ENCODE assay signal across 10 cellular contexts in the genomic region with DNA sequence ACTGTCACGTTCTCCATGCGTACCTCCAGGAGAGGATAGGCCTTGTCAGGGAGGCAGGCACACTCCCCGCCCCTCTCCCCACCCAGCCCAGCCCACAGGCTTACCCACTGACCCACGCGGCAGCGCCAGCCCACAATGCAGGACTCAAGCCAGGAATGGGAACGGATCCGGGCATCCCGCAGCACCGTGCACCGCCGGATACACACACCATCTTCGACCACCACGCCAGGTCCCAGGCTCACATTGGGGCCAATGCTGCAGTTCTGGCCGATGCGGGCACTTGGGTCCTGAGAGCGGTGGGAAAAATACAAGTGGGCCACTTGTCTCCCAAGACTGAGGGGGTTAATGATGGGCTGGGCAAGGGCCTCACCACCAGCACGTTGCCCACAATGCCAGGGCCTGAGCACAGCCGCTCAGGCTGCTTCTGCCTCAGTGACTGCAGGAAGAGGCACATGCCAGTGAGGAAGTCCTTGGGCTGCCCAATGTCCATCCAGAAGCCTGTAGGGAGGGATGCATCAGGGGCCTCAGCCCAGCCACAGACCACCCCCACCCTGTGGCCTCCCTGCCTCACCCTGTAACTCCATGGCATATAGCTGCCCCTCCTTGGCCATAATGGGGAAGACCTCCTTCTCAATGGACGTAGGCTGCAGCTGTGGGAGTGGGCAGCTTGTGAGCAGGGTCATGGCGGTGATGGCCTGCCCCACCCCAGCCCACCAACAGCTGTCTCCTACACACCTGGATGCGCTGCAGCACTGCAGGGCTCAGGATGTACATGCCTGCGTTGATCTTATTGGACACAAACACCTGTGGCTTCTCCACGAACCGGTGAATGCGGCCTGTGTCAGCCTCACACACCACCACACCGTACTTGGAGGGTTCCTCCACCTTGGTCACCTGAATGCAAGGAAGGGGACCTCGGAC. TPM values are rescaled to one million over a fixed set of nuclear protein-coding genes. Genes with fewer than 3 reads are reported as not detected.
DNase-seq lines count a peak whose midpoint lies in the region; ATAC-seq and TF ChIP-seq lines count a peak whose summit lies in the region.
"Had no signal": no experiment of that assay in that cellular context is flagged by ENCODE, and none has a peak within 500 bp of the region (broad histone marks: within the 10 kb centered on the region; RNA-seq: fewer than 3 reads in every experiment).

No MANE protein-coding gene starts in this region.

- no peak for TF ChIP-seq CTCF in SK-N-SH (IDR thresholded peaks at IDR 0.05)
- no peak for TF ChIP-seq CTCF in activated CD8-positive, alpha-beta T cell treated with anti-CD3 and anti-CD28 coated beads for 36 hours (IDR thresholded peaks at IDR 0.05)

- H3K4me3 Mint-ChIP-seq in activated CD8-positive, alpha-beta T cell treated with anti-CD3 and anti-CD28 coated beads for 36 hours, result peak overlapping the region; percentile 92
- peak overlapping the region; percentile 91 for H3K4me3 Mint-ChIP-seq in stimulated activated effector memory CD8-positive, alpha-beta T cell treated with anti-CD3 and anti-CD28 coated beads, Interleukin-12 subunit alpha, Interleukin-12 subunit beta, amount 100 ng/mL, for 72 hours

- H3K79me2 ChIP-seq in SK-N-SH (ENCODE audit: insufficient read depth), result peaks cover 15% of the 10 kb centered on the region

- H3K4me2 ChIP-seq in SK-N-SH, result peak overlapping the region; percentile 100

- POLR2A ChIA-PET in SK-N-SH (lab: Yijun Ruan, JAX), result no interaction called here
- POLR2A ChIA-PET in activated CD8-positive, alpha-beta T cell treated with anti-CD3 and anti-CD28 coated beads for 36 hours (lab: Charles Lee), result interaction anchor here (0.5 to 7.6 kb wide), 7 partner anchors 8 to 117 kb away, joined by 3 to 40 read pairs (median 4); partner anchors contain the start of gene INKA1

- H3K4me1 ChIP-seq in SK-N-SH (ENCODE audit: control insufficient read depth in 1 of 2, insufficient read depth in 2 of 2, low read depth in 1 of 2, low read length in 1 of 2) (peaks cover 8 to 32% of the 10 kb centered on the region in 2 experiments; a peak in 2 of 4 replicates), iPS-15b (ENCODE audit: control insufficient read depth, insufficient read depth, low read length) (peaks cover 2% of the 10 kb centered on the region)

- intact Hi-C loops in activated CD8-positive, alpha-beta T cell treated with anti-CD3 and anti-CD28 coated beads for 36 hours (cut with micrococcal nuclease), result no loop called here

- no peak overlapping the region for H2AFZ ChIP-seq in SK-N-SH (ENCODE audit: low read depth)

- H3K27me3 Mint-ChIP-seq in activated CD8-positive, alpha-beta T cell treated with anti-CD3 and anti-CD28 coated beads for 36 hours, result no peaks in the 10 kb centered on the region

- no peak overlapping the region for H3K27ac ChIP-seq in SK-N-SH (ENCODE audit: low read depth in 2 of 2, low read length in 1 of 2)

- WGBS in SK-N-SH (ENCODE audit: low lambda C conversion rate), result 87% methylated on average over 19 of the region's 28 CpGs

- no peak for DNase-seq in SK-N-SH
- DNase-seq in activated CD8-positive, alpha-beta T cell treated with anti-CD3 and anti-CD28 coated beads for 36 hours, result no peak
- DNase-seq in stimulated activated effector memory CD8-positive, alpha-beta T cell treated with anti-CD3 and anti-CD28 coated beads, Interleukin-12 subunit alpha, Interleukin-12 subunit beta, amount 100 ng/mL, for 72 hours (ENCODE audit: low spot score in 2 of 2), result peak in 1 of 2 donors; percentile 49
- DNase-seq in stimulated activated naive CD4-positive, alpha-beta T cell treated with Interleukin-2 at 50 U/mL for 16 hours (lab: John Stamatoyannopoulos, UW), result no peak
- DNase-seq: midbrain, NCI-H1694 had no signal

- H3K4me1 Mint-ChIP-seq in activated CD8-positive, alpha-beta T cell treated with anti-CD3 and anti-CD28 coated beads for 36 hours (ENCODE audit: low read depth), result peaks cover 26% of the 10 kb centered on the region
- H3K4me1 Mint-ChIP-seq in stimulated activated effector memory CD8-positive, alpha-beta T cell treated with anti-CD3 and anti-CD28 coated beads, Interleukin-12 subunit alpha, Interleukin-12 subunit beta, amount 100 ng/mL, for 72 hours, result peaks cover 55% of the 10 kb centered on the region

- no peak for TF ChIP-seq EP300 in SK-N-SH (IDR thresholded peaks at IDR 0.05; ENCODE audit: borderline replicate concordance in 1 of 2, low read depth in 1 of 2, low read length in 1 of 2)

- ATAC-seq in SK-N-SH treated with all-trans-retinoic acid at 6 μM for 48 hours (no peak), GM21737 (IDR thresholded peaks at IDR 0.05; ENCODE audit: unreplicated experiment) (no peak), HG02763 (IDR thresholded peaks at IDR 0.05; ENCODE audit: unreplicated experiment) (no peak)
- ATAC-seq in activated CD8-positive, alpha-beta T cell treated with anti-CD3 and anti-CD28 coated beads for 36 hours, result no peak
- no peak for ATAC-seq in stimulated activated effector memory CD8-positive, alpha-beta T cell treated with anti-CD3 and anti-CD28 coated beads, Interleukin-12 subunit alpha, Interleukin-12 subunit beta, amount 100 ng/mL, for 72 hours

- peaks cover 14% of the 10 kb centered on the region for H3F3A ChIP-seq in SK-N-SH (replicated peaks; ENCODE audit: insufficient read depth)

- H3K9me3 ChIP-seq in SK-N-SH (no peaks in the 10 kb centered on the region), iPS-15b (ENCODE audit: control insufficient read depth, insufficient read depth, low read length) (no peaks in the 10 kb centered on the region)

- peaks cover 0 to 42% of the 10 kb centered on the region in 2 experiments for H3K36me3 ChIP-seq in SK-N-SH (replicated peaks in 1 of 2; ENCODE audit: control insufficient read depth in 1 of 2, insufficient read depth in 2 of 2, low read length in 1 of 2)
- peaks cover 34% of the 10 kb centered on the region for H3K36me3 ChIP-seq in iPS-15b (ENCODE audit: control insufficient read depth, insufficient read depth, low read length)

- peak overlapping the region; percentile 97 for H3K27ac Mint-ChIP-seq in activated CD8-positive, alpha-beta T cell treated with anti-CD3 and anti-CD28 coated beads for 36 hours
- H3K27ac Mint-ChIP-seq in stimulated activated effector memory CD8-positive, alpha-beta T cell treated with anti-CD3 and anti-CD28 coated beads, Interleukin-12 subunit alpha, Interleukin-12 subunit beta, amount 100 ng/mL, for 72 hours, result peak overlapping the region; percentile 98

- TF ChIP-seq RAD21 in SK-N-SH (IDR thresholded peaks at IDR 0.05; ENCODE audit: low read length), result no peak

- H3K4me3 ChIP-seq in SK-N-SH (ENCODE audit: low read depth in 2 of 2, low read length in 1 of 2) (peak overlapping the region; percentile 98 to 99), iPS-15b (ENCODE audit: low read depth, low read length) (peak overlapping the region; percentile 96)

- no peaks in the 10 kb centered on the region for H3K27me3 ChIP-seq in SK-N-SH (ENCODE audit: insufficient read depth)
- H3K27me3 ChIP-seq in iPS-15b (ENCODE audit: control insufficient read depth, insufficient read depth, low read length), result no peaks in the 10 kb centered on the region

- H4K20me1 ChIP-seq in SK-N-SH (ENCODE audit: insufficient read depth), result no peaks in the 10 kb centered on the region

- H3K36me3 Mint-ChIP-seq in activated CD8-positive, alpha-beta T cell treated with anti-CD3 and anti-CD28 coated beads for 36 hours (ENCODE audit: low read depth), result peaks cover 13% of the 10 kb centered on the region
- H3K36me3 Mint-ChIP-seq in stimulated activated effector memory CD8-positive, alpha-beta T cell treated with anti-CD3 and anti-CD28 coated beads, Interleukin-12 subunit alpha, Interleukin-12 subunit beta, amount 100 ng/mL, for 72 hours, result peaks cover 61% of the 10 kb centered on the region

- CTCF ChIA-PET in SK-N-SH (lab: Yijun Ruan, JAX), result interaction anchor here (0.7 to 7.9 kb wide), 4 partner anchors 10 to 253 kb away, joined by 3 to 76 read pairs (median 4); no protein-coding TSS in a partner anchor
- CTCF ChIA-PET in activated CD8-positive, alpha-beta T cell treated with anti-CD3 and anti-CD28 coated beads for 36 hours (lab: Charles Lee), result interaction anchor here (1.0 kb wide), 1 partner anchor 21 kb away, joined by 3 read pairs; no protein-coding TSS in a partner anchor

- H3K9ac ChIP-seq in SK-N-SH, result peak overlapping the region; percentile 98; the same call in 1 of the 2 replicates
- H3K9ac ChIP-seq in iPS-15b (ENCODE audit: low read depth, low read length), result no peak overlapping the region

- no peaks in the 10 kb centered on the region for H3K9me3 Mint-ChIP-seq in activated CD8-positive, alpha-beta T cell treated with anti-CD3 and anti-CD28 coated beads for 36 hours
- H3K9me3 Mint-ChIP-seq in stimulated activated effector memory CD8-positive, alpha-beta T cell treated with anti-CD3 and anti-CD28 coated beads, Interleukin-12 subunit alpha, Interleukin-12 subunit beta, amount 100 ng/mL, for 72 hours, result no peaks in the 10 kb centered on the region

- H3K9me2 ChIP-seq in SK-N-SH, result no peaks in the 10 kb centered on the region

TF ChIP-seq in SK-N-SH, 30 proteins besides CTCF, POLR2A, EP300 and RAD21 (continues in another document):
- TF ChIP-seq SMC3 (IDR thresholded peaks at IDR 0.05; ENCODE audit: low read depth, low read length), result no peak

TF ChIP-seq in SK-N-SH treated with all-trans-retinoic acid at 6 μM for 48 hours, 23 proteins besides CTCF, POLR2A, EP300 and RAD21 (continues in another document):
- TF ChIP-seq GLIS3 (CRISPR knock-in tag; IDR thresholded peaks at IDR 0.05), result no peak

RNA-seq across cellular contexts. Expression of gene GMPPB, which starts 1.6 kb away (rescaled TPM):
- polyA plus RNA-seq in SK-N-SH (2012; rRNA removed), result 25.1 and 28.3 TPM in 2 replicates
- polyA plus RNA-seq in SK-N-SH (2012; cell fraction: cytosol; rRNA removed), result 9.2 and 16.1 TPM in 2 replicates
- polyA plus RNA-seq in SK-N-SH (2012; cell fraction: nucleus; rRNA removed), result 47.8 and 50.9 TPM in 2 replicates
- 10 to 100 TPM; 34.7 to 35.2 TPM for total RNA-seq in activated CD8-positive, alpha-beta T cell treated with anti-CD3 and anti-CD28 coated beads for 36 hours

RNA-seq across cellular contexts. Expression of gene AMIGO3, which starts 2.6 kb away (rescaled TPM):
- 1.1 and 1.2 TPM in 2 replicates for polyA plus RNA-seq in SK-N-SH (2012; rRNA removed)
- polyA plus RNA-seq in SK-N-SH (2012; cell fraction: cytosol; rRNA removed), result 0.66 TPM in 1 of 2 replicates, not detected in the other
- polyA plus RNA-seq in SK-N-SH (2012; cell fraction: nucleus; rRNA removed), result 5.8 and 6.5 TPM in 2 replicates
- under 1 TPM in 1 of 2 experiments, not detected in 1; 0.23 TPM for total RNA-seq in activated CD8-positive, alpha-beta T cell treated with anti-CD3 and anti-CD28 coated beads for 36 hours

RNA-seq across cellular contexts. Expression of gene RNF123, which starts 32.8 kb away (rescaled TPM):
- polyA plus RNA-seq in SK-N-SH (2012; rRNA removed), result 48.1 and 53.3 TPM in 2 replicates
- polyA plus RNA-seq in SK-N-SH (2012; cell fraction: cytosol; rRNA removed), result 15.5 and 21.9 TPM in 2 replicates
- polyA plus RNA-seq in SK-N-SH (2012; cell fraction: nucleus; rRNA removed), result 151 and 186 TPM in 2 replicates
- total RNA-seq in activated CD8-positive, alpha-beta T cell treated with anti-CD3 and anti-CD28 coated beads for 36 hours, result 10 to 100 TPM; 22.0 to 31.7 TPM

RNA-seq across cellular contexts. Expression of gene MST1, which starts 32.8 kb away (rescaled TPM):
- polyA plus RNA-seq in SK-N-SH (2012; rRNA removed), result 35.1 and 46.3 TPM in 2 replicates
- 2.8 and 4.5 TPM in 2 replicates for polyA plus RNA-seq in SK-N-SH (2012; cell fraction: cytosol; rRNA removed)
- polyA plus RNA-seq in SK-N-SH (2012; cell fraction: nucleus; rRNA removed), result 411 and 496 TPM in 2 replicates
- total RNA-seq in activated CD8-positive, alpha-beta T cell treated with anti-CD3 and anti-CD28 coated beads for 36 hours, result 10 to 100 TPM in 1 of 2 experiments, 1 to 10 TPM in 1; 9.6 to 11.8 TPM

RNA-seq across cellular contexts. Expression of gene APEH, which starts 48.0 kb away (rescaled TPM):
- polyA plus RNA-seq in SK-N-SH (2012; rRNA removed), result 112 and 122 TPM in 2 replicates
- polyA plus RNA-seq in SK-N-SH (2012; cell fraction: cytosol; rRNA removed), result 61.5 and 82.7 TPM in 2 replicates
- polyA plus RNA-seq in SK-N-SH (2012; cell fraction: nucleus; rRNA removed), result 196 and 200 TPM in 2 replicates
- 100 to 1,000 TPM; 165 to 166 TPM for total RNA-seq in activated CD8-positive, alpha-beta T cell treated with anti-CD3 and anti-CD28 coated beads for 36 hours
